Comparison of ENCODE assay signal across 8 cellular contexts in genomic region chr2:47784349-47784851, GRCh38. TPM values are rescaled to one million over a fixed set of nuclear protein-coding genes. Genes with fewer than 3 reads are reported as not detected.
DNase-seq lines count a peak whose midpoint lies in the region; ATAC-seq, FAIRE-seq and TF ChIP-seq lines count a peak whose summit lies in the region.

No MANE protein-coding gene starts in this region.

- H3K9me3 ChIP-seq in HUES64 (ENCODE audit: insufficient read depth, low read depth, low read length) (no peaks in the 10 kb centered on the region), mucosa of stomach (ENCODE audit: control insufficient read depth, low read length) (no peaks in the 10 kb centered on the region)

- DNase-seq in AG04449 (ENCODE audit: low read depth, low spot score) (no peak), coronary artery (ENCODE audit: low spot score) (peak; percentile 63), T1000 (lab: John Stamatoyannopoulos, UW) (no peak), SIG-M5 treated with dmso at 0.1 percent for 504 hours (lab: John Stamatoyannopoulos, UW; ENCODE audit: unreplicated experiment) (no peak), RCC 7860 (ENCODE audit: low spot score) (no peak)

- H3K36me3 ChIP-seq in HUES64 (ENCODE audit: insufficient read depth, low read length) (peaks cover 20% of the 10 kb centered on the region), mucosa of stomach (ENCODE audit: control insufficient read depth, insufficient read depth, low read length) (no peaks in the 10 kb centered on the region)

- POLR2A ChIA-PET in AG04449 (lab: Yijun Ruan, JAX): no interaction called here

- peak overlapping the region; percentile 63 for H3K9ac ChIP-seq in HUES64 (ENCODE audit: low read depth, low read length)
- no peak overlapping the region for H3K9ac ChIP-seq in mucosa of stomach (ENCODE audit: low read length)

- H3K4me1 ChIP-seq in HUES64 (ENCODE audit: insufficient read depth, low read length) (peaks cover 6% of the 10 kb centered on the region), mucosa of stomach (ENCODE audit: control insufficient read depth, insufficient read depth, low read length) (no peaks in the 10 kb centered on the region)

- CTCF ChIA-PET in AG04449 (lab: Yijun Ruan, JAX): interaction anchor here (2.9 to 3.6 kb wide), 2 partner anchors 17 to 347 kb away, joined by 8 to 15 read pairs; no protein-coding TSS in a partner anchor

- 21% methylated on average over 28 of the region's 28 CpGs for WGBS in HUES64

- TF ChIP-seq CTCF in AG04449 (IDR thresholded peaks at IDR 0.05; ENCODE audit: insufficient read depth, low read length, missing control alignments) (no peak), coronary artery (IDR thresholded peaks at IDR 0.05) (no peak)

- no peak for ATAC-seq in HG02798 (IDR thresholded peaks at IDR 0.05; ENCODE audit: poor library complexity, unreplicated experiment)

- H3K27me3 ChIP-seq in HUES64 (ENCODE audit: insufficient read depth, low read length) (no peaks in the 10 kb centered on the region), mucosa of stomach (ENCODE audit: control insufficient read depth, insufficient read depth, low read length) (no peaks in the 10 kb centered on the region)

- no peak overlapping the region; the same call in 1 of the 2 replicates for H3K27ac ChIP-seq in HUES64 (ENCODE audit: low read depth, low read length)
- peak overlapping the region in 1 of 2 donors; percentile 92 for H3K27ac ChIP-seq in coronary artery

- H3K4me3 ChIP-seq in AG04449 (ENCODE audit: low read depth, low read length): peak overlapping the region; percentile 93
- H3K4me3 ChIP-seq in HUES64 (ENCODE audit: low read length): peak overlapping the region; percentile 100
- peak overlapping the region; percentile 91 for H3K4me3 ChIP-seq in coronary artery
- peak overlapping the region; percentile 14 for H3K4me3 ChIP-seq in mucosa of stomach (ENCODE audit: low read length)

- no peak for FAIRE-seq in RCC 7860 (lab: Jason Lieb, UNC)

RNA-seq across cellular contexts. Expression of gene MSH6, which starts 1.5 kb away (rescaled TPM):
- polyA plus RNA-seq in HUES64 (2013, experiment 1 of 2): 170 TPM
- 171 TPM for polyA plus RNA-seq in HUES64 (2013, experiment 2 of 2)

Comparison
In these comparisons a context has a peak if more than half of its experiments do, and no peak if none do; other contexts are left out.
1. H3K4me3 ChIP-seq: peak in every context shown above with its lines; median percentile 100 in HUES64; 93 in AG04449; 91 in coronary artery; 14 in mucosa of stomach.